In genomic region chr7:151088856-151089699, GRCh38 we compare ENCODE assay signal across 1 cellular context.
A peak's percentile ranks its signal among the peaks of the same experiment; 100 is the strongest.
TF ChIP-seq lines count a peak whose summit lies in the region.

No MANE protein-coding gene starts in this region.

TF ChIP-seq in HepG2, 621 proteins besides CTCF, POLR2A, EP300 and RAD21 (continued from another document):
- peak; percentile 53 for TF ChIP-seq TBX2 (CRISPR knock-in tag; IDR thresholded peaks at IDR 0.05; ENCODE audit: borderline replicate concordance)
- TF ChIP-seq, protein P1, sequence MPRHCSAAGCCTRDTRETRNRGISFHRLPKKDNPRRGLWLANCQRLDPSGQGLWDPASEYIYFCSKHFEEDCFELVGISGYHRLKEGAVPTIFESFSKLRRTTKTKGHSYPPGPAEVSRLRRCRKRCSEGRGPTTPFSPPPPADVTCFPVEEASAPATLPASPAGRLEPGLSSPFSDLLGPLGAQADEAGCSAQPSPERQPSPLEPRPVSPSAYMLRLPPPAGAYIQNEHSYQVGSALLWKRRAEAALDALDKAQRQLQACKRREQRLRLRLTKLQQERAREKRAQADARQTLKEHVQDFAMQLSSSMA (CRISPR knock-in tag; IDR thresholded peaks at IDR 0.05): no peak
- 0 out of 2 replicates have a peak, but pooled peaks have one; percentile 27 for TF ChIP-seq PPARG (CRISPR knock-in tag; conservative IDR thresholded peaks at IDR 0.05)
- no peak for TF ChIP-seq EHMT2 (IDR thresholded peaks at IDR 0.05; ENCODE audit: borderline replicate concordance, low read depth, low read length)
- TF ChIP-seq, protein P2, sequence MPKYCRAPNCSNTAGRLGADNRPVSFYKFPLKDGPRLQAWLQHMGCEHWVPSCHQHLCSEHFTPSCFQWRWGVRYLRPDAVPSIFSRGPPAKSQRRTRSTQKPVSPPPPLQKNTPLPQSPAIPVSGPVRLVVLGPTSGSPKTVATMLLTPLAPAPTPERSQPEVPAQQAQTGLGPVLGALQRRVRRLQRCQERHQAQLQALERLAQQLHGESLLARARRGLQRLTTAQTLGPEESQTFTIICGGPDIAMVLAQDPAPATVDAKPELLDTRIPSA (CRISPR knock-in tag; IDR thresholded peaks at IDR 0.05; ENCODE audit: borderline replicate concordance): no peak
- no peak for TF ChIP-seq GTF3A (CRISPR knock-in tag; conservative IDR thresholded peaks at IDR 0.05)
- no peak for TF ChIP-seq STAT5B (CRISPR knock-in tag; IDR thresholded peaks at IDR 0.05)
- TF ChIP-seq DRAP1 (CRISPR knock-in tag; IDR thresholded peaks at IDR 0.05): peak; percentile 11; the same call in 1 of the 2 replicates
- TF ChIP-seq ZBTB40 (IDR thresholded peaks at IDR 0.05): no peak
- 0 out of 2 replicates have a peak, but pooled peaks have one; percentile 52 for TF ChIP-seq ZBTB40 (CRISPR knock-in tag; IDR thresholded peaks at IDR 0.05)
- TF ChIP-seq, protein P3, sequence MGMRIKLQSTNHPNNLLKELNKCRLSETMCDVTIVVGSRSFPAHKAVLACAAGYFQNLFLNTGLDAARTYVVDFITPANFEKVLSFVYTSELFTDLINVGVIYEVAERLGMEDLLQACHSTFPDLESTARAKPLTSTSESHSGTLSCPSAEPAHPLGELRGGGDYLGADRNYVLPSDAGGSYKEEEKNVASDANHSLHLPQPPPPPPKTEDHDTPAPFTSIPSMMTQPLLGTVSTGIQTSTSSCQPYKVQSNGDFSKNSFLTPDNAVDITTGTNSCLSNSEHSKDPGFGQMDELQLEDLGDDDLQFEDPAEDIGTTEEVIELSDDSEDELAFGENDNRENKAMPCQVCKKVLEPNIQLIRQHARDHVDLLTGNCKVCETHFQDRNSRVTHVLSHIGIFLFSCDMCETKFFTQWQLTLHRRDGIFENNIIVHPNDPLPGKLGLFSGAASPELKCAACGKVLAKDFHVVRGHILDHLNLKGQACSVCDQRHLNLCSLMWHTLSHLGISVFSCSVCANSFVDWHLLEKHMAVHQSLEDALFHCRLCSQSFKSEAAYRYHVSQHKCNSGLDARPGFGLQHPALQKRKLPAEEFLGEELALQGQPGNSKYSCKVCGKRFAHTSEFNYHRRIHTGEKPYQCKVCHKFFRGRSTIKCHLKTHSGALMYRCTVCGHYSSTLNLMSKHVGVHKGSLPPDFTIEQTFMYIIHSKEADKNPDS (CRISPR knock-in tag; IDR thresholded peaks at IDR 0.05): no peak
- peak in 1 of 2 experiments; percentile 22; a peak in 1 of 4 replicates for TF ChIP-seq KLF16 (CRISPR knock-in tag; IDR thresholded peaks at IDR 0.05)
- peak; percentile 41; the same call in 1 of the 2 replicates for TF ChIP-seq ZNF614 (CRISPR knock-in tag; IDR thresholded peaks at IDR 0.05; ENCODE audit: borderline replicate concordance)
- no peak for TF ChIP-seq ZSCAN21 (CRISPR knock-in tag; IDR thresholded peaks at IDR 0.05; ENCODE audit: borderline replicate concordance)
- no peak for TF ChIP-seq SYNCRIP (IDR thresholded peaks at IDR 0.05; ENCODE audit: insufficient read depth, low read depth, low read length)
- no peak for TF ChIP-seq ATF1 (CRISPR knock-in tag; IDR thresholded peaks at IDR 0.05)
- TF ChIP-seq POGK (CRISPR knock-in tag; conservative IDR thresholded peaks at IDR 0.05): no peak
- peak; percentile 37; the same call in 1 of the 2 replicates for TF ChIP-seq GATAD2A (CRISPR knock-in tag; IDR thresholded peaks at IDR 0.05)
